Comparison of ENCODE assay signal across 9 cellular contexts in the genomic region with DNA sequence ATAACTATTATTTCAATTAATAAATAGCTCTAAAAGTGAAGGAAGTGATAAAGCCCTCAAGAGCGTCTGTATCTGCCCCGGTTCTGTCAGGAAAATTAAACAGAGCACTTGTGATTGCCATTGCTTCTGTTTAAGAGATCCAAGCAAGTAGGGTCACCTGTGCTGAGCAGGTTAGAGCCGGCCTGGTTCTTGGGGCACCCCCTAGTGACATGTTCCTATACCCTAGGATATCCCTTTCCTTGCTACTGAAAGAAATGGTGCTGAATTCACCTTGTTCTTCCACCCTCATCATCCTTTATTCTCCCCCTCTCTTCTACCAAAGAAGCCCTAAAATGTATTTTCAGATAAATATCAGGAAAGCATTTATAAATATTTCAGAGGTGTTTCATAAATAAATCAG.
A peak's percentile ranks its signal among the peaks of the same experiment; 100 is the strongest.
DNase-seq lines count a peak whose midpoint lies in the region; ATAC-seq and TF ChIP-seq lines count a peak whose summit lies in the region.
"Had no signal": no experiment of that assay in that cellular context is flagged by ENCODE, and none has a peak within 500 bp of the region (broad histone marks: within the 10 kb centered on the region; RNA-seq: fewer than 3 reads in every experiment).

No MANE protein-coding gene starts in this region.

- no peak for ATAC-seq in GM18858 (IDR thresholded peaks at IDR 0.05; ENCODE audit: unreplicated experiment)

- DNase-seq in AG04450 (ENCODE audit: low read depth, low spot score) (no peak), GM12864 (ENCODE audit: low read depth) (no peak), T-helper 9 cell (peak; percentile 29), endodermal cell (peak; percentile 73), GM19238 (ENCODE audit: insufficient read length, low spot score) (no peak), tibial artery (no peak), uterus (no peak)
- DNase-seq: DMS 273 treated with DMSO at 0.1 percent for 48 hours had no signal

- 48 to 94% methylated on average over 2 to 3 of the region's 3 CpGs for WGBS in endodermal cell (ENCODE audit: insufficient coverage in 1 of 2, insufficient read length in 1 of 2), 2 experiments

- no peak for TF ChIP-seq POLR2A in uterus (IDR thresholded peaks at IDR 0.05)

- H3K9me3 Mint-ChIP-seq in endodermal cell: no peaks in the 10 kb centered on the region

- H3K27ac ChIP-seq in AG04450 (ENCODE audit: low read depth, low read length) (no peak overlapping the region), endodermal cell (ENCODE audit: low read depth, low read length) (no peak overlapping the region), tibial artery (no peak overlapping the region), uterus (no peak overlapping the region)

- no peak overlapping the region for H3K4me3 ChIP-seq in AG04450 (ENCODE audit: low read depth, low read length)
- no peak overlapping the region for H3K4me3 ChIP-seq in GM12864 (ENCODE audit: low read depth, low read length)
- H3K4me3 ChIP-seq in endodermal cell (ENCODE audit: low read length): no peak overlapping the region
- no peak overlapping the region for H3K4me3 ChIP-seq in tibial artery
- H3K4me3 ChIP-seq in uterus: no peak overlapping the region

- H3K27ac Mint-ChIP-seq in endodermal cell: no peak overlapping the region

- no peak overlapping the region for H3K9ac ChIP-seq in endodermal cell (ENCODE audit: extremely low read depth, low read length, poor library complexity, severe bottlenecking)

- H3K36me3 ChIP-seq in endodermal cell (ENCODE audit: control insufficient read depth, insufficient read depth, low read length): no peaks in the 10 kb centered on the region
- no peaks in the 10 kb centered on the region for H3K36me3 ChIP-seq in tibial artery
- H3K36me3 ChIP-seq in uterus: no peaks in the 10 kb centered on the region

- peaks cover 5% of the 10 kb centered on the region for H3K27me3 ChIP-seq in AG04450 (ENCODE audit: control insufficient read depth, insufficient read depth, low read length)
- no peaks in the 10 kb centered on the region for H3K27me3 ChIP-seq in endodermal cell (ENCODE audit: control insufficient read depth, insufficient read depth, low read length, poor library complexity, severe bottlenecking)
- no peaks in the 10 kb centered on the region for H3K27me3 ChIP-seq in tibial artery
- no peaks in the 10 kb centered on the region for H3K27me3 ChIP-seq in uterus

- H3K27me3 Mint-ChIP-seq in endodermal cell (ENCODE audit: insufficient read depth): no peaks in the 10 kb centered on the region

- H3K36me3 Mint-ChIP-seq in endodermal cell (ENCODE audit: low read depth): no peaks in the 10 kb centered on the region

- intact Hi-C loops in tibial artery (cut with DNase I; ENCODE audit: low total_unique reads): no loop called here
- intact Hi-C loops in uterus (cut with DNase I; ENCODE audit: low total_unique reads): no loop called here

- peaks cover 11% of the 10 kb centered on the region for H3K4me1 Mint-ChIP-seq in endodermal cell

- no peak overlapping the region for H3K4me3 Mint-ChIP-seq in endodermal cell

- CTCF ChIA-PET in AG04450 (lab: Charles Lee): interaction anchor here (1.9 to 5.6 kb wide), 2 partner anchors 11 to 320 kb away, joined by 11 to 31 read pairs; no protein-coding TSS in a partner anchor

- H3K4me1 ChIP-seq in endodermal cell (ENCODE audit: control insufficient read depth, insufficient read depth, low read length): no peaks in the 10 kb centered on the region
- no peaks in the 10 kb centered on the region for H3K4me1 ChIP-seq in tibial artery
- H3K4me1 ChIP-seq in uterus: no peaks in the 10 kb centered on the region

- 0 out of 2 replicates have a peak, but pooled peaks have one; percentile 8 for TF ChIP-seq CTCF in AG04450 (IDR thresholded peaks at IDR 0.05; ENCODE audit: low read depth, low read length)
- TF ChIP-seq CTCF in GM12864 (IDR thresholded peaks at IDR 0.05; ENCODE audit: low read depth, low read length, missing control alignments): peak; percentile 25
- TF ChIP-seq CTCF in endodermal cell (conservative IDR thresholded peaks at IDR 0.05): peak; percentile 69
- TF ChIP-seq CTCF in tibial artery (IDR thresholded peaks at IDR 0.05): no peak
- no peak for TF ChIP-seq CTCF in uterus (IDR thresholded peaks at IDR 0.05)

- POLR2A ChIA-PET in AG04450 (lab: Yijun Ruan, JAX): no interaction called here

- H3K9me3 ChIP-seq in AG04450 (ENCODE audit: control insufficient read depth, insufficient read depth, low read length): no peaks in the 10 kb centered on the region
- no peaks in the 10 kb centered on the region for H3K9me3 ChIP-seq in endodermal cell (ENCODE audit: control insufficient read depth, low read length)
- H3K9me3 ChIP-seq in tibial artery: no peaks in the 10 kb centered on the region
- H3K9me3 ChIP-seq in uterus: no peaks in the 10 kb centered on the region

Comparison
In these comparisons a context has a peak if more than half of its experiments do, and no peak if none do; other contexts are left out.
1. DNase-seq: peak in T-helper 9 cell (single experiment) and endodermal cell (single experiment); none in AG04450 (single experiment), GM12864 (single experiment), GM19238 (single experiment), tibial artery (0 of 2) and uterus (0 of 2).
2. CTCF ChIP-seq: peak in AG04450 (single experiment), GM12864 (single experiment) and endodermal cell (single experiment); none in tibial artery (0 of 2) and uterus (0 of 4).